Comparison of ENCODE assay signal across 7 cellular contexts in the genomic region with DNA sequence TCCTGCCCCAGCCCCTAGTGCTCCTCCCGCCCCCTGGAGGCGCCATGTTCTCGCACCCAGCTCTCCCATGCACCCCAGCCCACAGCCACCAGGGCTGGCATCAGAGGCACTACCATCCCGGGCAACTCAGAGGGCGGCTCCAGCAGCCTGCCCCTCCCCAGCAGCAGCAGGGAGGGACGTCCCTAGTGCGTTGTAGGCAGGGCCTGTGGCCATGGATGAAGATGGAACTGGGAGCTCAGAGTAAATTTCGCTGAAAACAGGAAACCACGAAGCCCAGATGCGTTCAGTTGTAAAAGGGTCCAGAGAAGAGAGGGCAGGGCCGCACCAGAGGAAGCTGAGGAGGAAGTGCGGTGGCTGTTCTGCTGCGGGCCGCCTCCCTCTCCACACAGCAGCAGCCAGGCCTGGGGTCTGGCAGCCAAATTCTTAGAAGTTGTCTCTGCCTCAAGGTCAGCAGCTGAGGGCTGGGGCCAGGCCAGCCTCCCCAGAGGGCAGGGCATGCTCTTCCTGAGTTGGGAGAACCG.
DNase-seq lines count a peak whose midpoint lies in the region; ATAC-seq and TF ChIP-seq lines count a peak whose summit lies in the region.

No MANE protein-coding gene starts in this region.

- peak overlapping the region; percentile 94 for H3K27ac Mint-ChIP-seq in activated naive CD4-positive, alpha-beta T cell treated with anti-CD3 and anti-CD28 coated beads, Interleukin-2, amount 50 U/mL, for 24 hours

- DNase-seq in RWPE2 (ENCODE audit: low spot score): no peak
- DNase-seq in medulla oblongata (ENCODE audit: extremely low spot score): peak; percentile 88
- peak; percentile 63 to 91 (median 80) for DNase-seq in stimulated activated naive CD4-positive, alpha-beta T cell (lab: John Stamatoyannopoulos, UW)

- peak overlapping the region; percentile 55 for H3K4me3 Mint-ChIP-seq in activated naive CD4-positive, alpha-beta T cell treated with anti-CD3 and anti-CD28 coated beads, Interleukin-2, amount 50 U/mL, for 24 hours

- no peaks in the 10 kb centered on the region for H3K27me3 ChIP-seq in RWPE2 (ENCODE audit: insufficient read depth, poor library complexity, severe bottlenecking)

- peaks cover 94% of the 10 kb centered on the region for H3K4me1 Mint-ChIP-seq in activated naive CD4-positive, alpha-beta T cell treated with anti-CD3 and anti-CD28 coated beads, Interleukin-2, amount 50 U/mL, for 24 hours

- H3K4me3 ChIP-seq in RWPE2 (ENCODE audit: severe bottlenecking): no peak overlapping the region

- peaks cover 7% of the 10 kb centered on the region for H3K4me1 ChIP-seq in RWPE2 (ENCODE audit: insufficient read depth, poor library complexity, severe bottlenecking)

- ATAC-seq in GM21529 (IDR thresholded peaks at IDR 0.05; ENCODE audit: unreplicated experiment): peak; percentile 54
- ATAC-seq in RWPE2 (ENCODE audit: low read depth): peak; percentile 19; the same call in 1 of the 3 replicates
- no peak for ATAC-seq in GM19455 (IDR thresholded peaks at IDR 0.05; ENCODE audit: unreplicated experiment)
- ATAC-seq in GM21528 (IDR thresholded peaks at IDR 0.05; ENCODE audit: low FRiP score, unreplicated experiment): no peak

- H3K9me3 ChIP-seq in RWPE2 (ENCODE audit: severe bottlenecking): no peaks in the 10 kb centered on the region

- H3K36me3 ChIP-seq in RWPE2 (ENCODE audit: low read depth): no peaks in the 10 kb centered on the region

- no peak overlapping the region for H3K27ac ChIP-seq in RWPE2 (ENCODE audit: poor library complexity, severe bottlenecking)

- H3K36me3 Mint-ChIP-seq in activated naive CD4-positive, alpha-beta T cell treated with anti-CD3 and anti-CD28 coated beads, Interleukin-2, amount 50 U/mL, for 24 hours: peaks cover 18% of the 10 kb centered on the region

- TF ChIP-seq CTCF in RWPE2 (IDR thresholded peaks at IDR 0.05; ENCODE audit: poor library complexity, severe bottlenecking): no peak

- no peaks in the 10 kb centered on the region for H3K9me3 Mint-ChIP-seq in activated naive CD4-positive, alpha-beta T cell treated with anti-CD3 and anti-CD28 coated beads, Interleukin-2, amount 50 U/mL, for 24 hours

- no peaks in the 10 kb centered on the region for H3K27me3 Mint-ChIP-seq in activated naive CD4-positive, alpha-beta T cell treated with anti-CD3 and anti-CD28 coated beads, Interleukin-2, amount 50 U/mL, for 24 hours

Comparison
In these comparisons a context has a peak if more than half of its experiments do, and no peak if none do; other contexts are left out.
1. ATAC-seq: peak in GM21529 (single experiment) and RWPE2 (single experiment); none in GM19455 (single experiment) and GM21528 (single experiment).